1 cellular context compared by ENCODE assay signal in the genomic region with DNA sequence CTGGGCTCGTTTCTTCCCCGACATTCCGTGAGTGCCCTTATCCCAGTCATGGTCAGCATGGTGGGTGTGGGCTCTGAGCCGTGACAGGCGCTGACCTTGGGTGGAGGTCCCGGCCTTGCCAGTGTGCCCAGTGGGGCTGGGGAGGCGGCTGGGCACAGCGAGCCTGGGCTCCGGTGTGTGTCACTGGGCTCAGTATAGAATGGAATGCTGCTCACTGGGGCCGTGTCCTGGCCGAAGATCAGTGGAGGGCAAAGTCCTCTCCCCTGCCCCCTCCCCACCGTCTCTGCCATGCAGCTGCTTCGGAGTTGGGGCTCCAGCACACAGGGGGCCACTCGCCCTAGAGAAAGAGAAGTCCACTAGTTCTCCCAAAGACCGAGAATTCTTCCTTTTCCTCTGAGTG.
A peak's percentile ranks its signal among the peaks of the same experiment; 100 is the strongest.
TF ChIP-seq lines count a peak whose summit lies in the region.

No MANE protein-coding gene starts in this region.

TF ChIP-seq in HepG2, 621 proteins besides CTCF, POLR2A, EP300 and RAD21 (continued from another document and continues in another):
- 0 out of 2 replicates have a peak, but pooled peaks have one; percentile 27 for TF ChIP-seq MAZ (IDR thresholded peaks at IDR 0.05; ENCODE audit: borderline replicate concordance, low read depth, low read length)
- TF ChIP-seq MAZ (CRISPR knock-in tag; IDR thresholded peaks at IDR 0.05; ENCODE audit: low read depth): no peak
- 0 out of 2 replicates have a peak, but pooled peaks have one; percentile 25 for TF ChIP-seq HOXA3 (CRISPR knock-in tag; IDR thresholded peaks at IDR 0.05)
- TF ChIP-seq, protein P1, sequence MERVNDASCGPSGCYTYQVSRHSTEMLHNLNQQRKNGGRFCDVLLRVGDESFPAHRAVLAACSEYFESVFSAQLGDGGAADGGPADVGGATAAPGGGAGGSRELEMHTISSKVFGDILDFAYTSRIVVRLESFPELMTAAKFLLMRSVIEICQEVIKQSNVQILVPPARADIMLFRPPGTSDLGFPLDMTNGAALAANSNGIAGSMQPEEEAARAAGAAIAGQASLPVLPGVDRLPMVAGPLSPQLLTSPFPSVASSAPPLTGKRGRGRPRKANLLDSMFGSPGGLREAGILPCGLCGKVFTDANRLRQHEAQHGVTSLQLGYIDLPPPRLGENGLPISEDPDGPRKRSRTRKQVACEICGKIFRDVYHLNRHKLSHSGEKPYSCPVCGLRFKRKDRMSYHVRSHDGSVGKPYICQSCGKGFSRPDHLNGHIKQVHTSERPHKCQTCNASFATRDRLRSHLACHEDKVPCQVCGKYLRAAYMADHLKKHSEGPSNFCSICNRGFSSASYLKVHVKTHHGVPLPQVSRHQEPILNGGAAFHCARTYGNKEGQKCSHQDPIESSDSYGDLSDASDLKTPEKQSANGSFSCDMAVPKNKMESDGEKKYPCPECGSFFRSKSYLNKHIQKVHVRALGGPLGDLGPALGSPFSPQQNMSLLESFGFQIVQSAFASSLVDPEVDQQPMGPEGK (CRISPR knock-in tag; IDR thresholded peaks at IDR 0.05): peak; percentile 83
- no peak for TF ChIP-seq ZSCAN25 (CRISPR knock-in tag; IDR thresholded peaks at IDR 0.05)
- TF ChIP-seq ZNF670 (CRISPR knock-in tag; IDR thresholded peaks at IDR 0.05; ENCODE audit: borderline replicate concordance): no peak
- TF ChIP-seq SOX6 (IDR thresholded peaks at IDR 0.05): no peak
- TF ChIP-seq SOX6 (CRISPR knock-in tag; IDR thresholded peaks at IDR 0.05): peak; percentile 29; the same call in 1 of the 2 replicates
- TF ChIP-seq SALL1 (CRISPR knock-in tag; IDR thresholded peaks at IDR 0.05): peak; percentile 54; the same call in 1 of the 2 replicates
- 0 out of 2 replicates have a peak, but pooled peaks have one; percentile 24 for TF ChIP-seq RXRA (CRISPR knock-in tag; IDR thresholded peaks at IDR 0.05)
- TF ChIP-seq GATAD2A (CRISPR knock-in tag; IDR thresholded peaks at IDR 0.05): peak; percentile 53; the same call in 1 of the 2 replicates
- TF ChIP-seq FOXA1 (IDR thresholded peaks at IDR 0.05): no peak
- no peak for TF ChIP-seq FOXA1 (CRISPR knock-in tag; IDR thresholded peaks at IDR 0.05)
- TF ChIP-seq, protein P2, sequence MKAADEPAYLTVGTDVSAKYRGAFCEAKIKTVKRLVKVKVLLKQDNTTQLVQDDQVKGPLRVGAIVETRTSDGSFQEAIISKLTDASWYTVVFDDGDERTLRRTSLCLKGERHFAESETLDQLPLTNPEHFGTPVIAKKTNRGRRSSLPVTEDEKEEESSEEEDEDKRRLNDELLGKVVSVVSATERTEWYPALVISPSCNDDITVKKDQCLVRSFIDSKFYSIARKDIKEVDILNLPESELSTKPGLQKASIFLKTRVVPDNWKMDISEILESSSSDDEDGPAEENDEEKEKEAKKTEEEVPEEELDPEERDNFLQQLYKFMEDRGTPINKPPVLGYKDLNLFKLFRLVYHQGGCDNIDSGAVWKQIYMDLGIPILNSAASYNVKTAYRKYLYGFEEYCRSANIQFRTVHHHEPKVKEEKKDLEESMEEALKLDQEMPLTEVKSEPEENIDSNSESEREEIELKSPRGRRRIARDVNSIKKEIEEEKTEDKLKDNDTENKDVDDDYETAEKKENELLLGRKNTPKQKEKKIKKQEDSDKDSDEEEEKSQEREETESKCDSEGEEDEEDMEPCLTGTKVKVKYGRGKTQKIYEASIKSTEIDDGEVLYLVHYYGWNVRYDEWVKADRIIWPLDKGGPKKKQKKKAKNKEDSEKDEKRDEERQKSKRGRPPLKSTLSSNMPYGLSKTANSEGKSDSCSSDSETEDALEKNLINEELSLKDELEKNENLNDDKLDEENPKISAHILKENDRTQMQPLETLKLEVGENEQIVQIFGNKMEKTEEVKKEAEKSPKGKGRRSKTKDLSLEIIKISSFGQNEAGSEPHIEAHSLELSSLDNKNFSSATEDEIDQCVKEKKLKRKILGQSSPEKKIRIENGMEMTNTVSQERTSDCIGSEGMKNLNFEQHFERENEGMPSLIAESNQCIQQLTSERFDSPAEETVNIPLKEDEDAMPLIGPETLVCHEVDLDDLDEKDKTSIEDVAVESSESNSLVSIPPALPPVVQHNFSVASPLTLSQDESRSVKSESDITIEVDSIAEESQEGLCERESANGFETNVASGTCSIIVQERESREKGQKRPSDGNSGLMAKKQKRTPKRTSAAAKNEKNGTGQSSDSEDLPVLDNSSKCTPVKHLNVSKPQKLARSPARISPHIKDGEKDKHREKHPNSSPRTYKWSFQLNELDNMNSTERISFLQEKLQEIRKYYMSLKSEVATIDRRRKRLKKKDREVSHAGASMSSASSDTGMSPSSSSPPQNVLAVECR (CRISPR knock-in tag; IDR thresholded peaks at IDR 0.05; ENCODE audit: borderline replicate concordance): peak; percentile 17; the same call in 1 of the 2 replicates
- TF ChIP-seq TEAD3 (CRISPR knock-in tag; optimal IDR thresholded peaks at IDR 0.05; ENCODE audit: borderline replicate concordance): peak; percentile 66
- TF ChIP-seq, protein P3, sequence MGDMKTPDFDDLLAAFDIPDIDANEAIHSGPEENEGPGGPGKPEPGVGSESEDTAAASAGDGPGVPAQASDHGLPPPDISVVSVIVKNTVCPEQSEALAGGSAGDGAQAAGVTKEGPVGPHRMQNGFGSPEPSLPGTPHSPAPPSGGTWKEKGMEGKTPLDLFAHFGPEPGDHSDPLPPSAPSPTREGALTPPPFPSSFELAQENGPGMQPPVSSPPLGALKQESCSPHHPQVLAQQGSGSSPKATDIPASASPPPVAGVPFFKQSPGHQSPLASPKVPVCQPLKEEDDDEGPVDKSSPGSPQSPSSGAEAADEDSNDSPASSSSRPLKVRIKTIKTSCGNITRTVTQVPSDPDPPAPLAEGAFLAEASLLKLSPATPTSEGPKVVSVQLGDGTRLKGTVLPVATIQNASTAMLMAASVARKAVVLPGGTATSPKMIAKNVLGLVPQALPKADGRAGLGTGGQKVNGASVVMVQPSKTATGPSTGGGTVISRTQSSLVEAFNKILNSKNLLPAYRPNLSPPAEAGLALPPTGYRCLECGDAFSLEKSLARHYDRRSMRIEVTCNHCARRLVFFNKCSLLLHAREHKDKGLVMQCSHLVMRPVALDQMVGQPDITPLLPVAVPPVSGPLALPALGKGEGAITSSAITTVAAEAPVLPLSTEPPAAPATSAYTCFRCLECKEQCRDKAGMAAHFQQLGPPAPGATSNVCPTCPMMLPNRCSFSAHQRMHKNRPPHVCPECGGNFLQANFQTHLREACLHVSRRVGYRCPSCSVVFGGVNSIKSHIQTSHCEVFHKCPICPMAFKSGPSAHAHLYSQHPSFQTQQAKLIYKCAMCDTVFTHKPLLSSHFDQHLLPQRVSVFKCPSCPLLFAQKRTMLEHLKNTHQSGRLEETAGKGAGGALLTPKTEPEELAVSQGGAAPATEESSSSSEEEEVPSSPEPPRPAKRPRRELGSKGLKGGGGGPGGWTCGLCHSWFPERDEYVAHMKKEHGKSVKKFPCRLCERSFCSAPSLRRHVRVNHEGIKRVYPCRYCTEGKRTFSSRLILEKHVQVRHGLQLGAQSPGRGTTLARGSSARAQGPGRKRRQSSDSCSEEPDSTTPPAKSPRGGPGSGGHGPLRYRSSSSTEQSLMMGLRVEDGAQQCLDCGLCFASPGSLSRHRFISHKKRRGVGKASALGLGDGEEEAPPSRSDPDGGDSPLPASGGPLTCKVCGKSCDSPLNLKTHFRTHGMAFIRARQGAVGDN (CRISPR knock-in tag; IDR thresholded peaks at IDR 0.05): peak; percentile 77
- TF ChIP-seq, protein P4, sequence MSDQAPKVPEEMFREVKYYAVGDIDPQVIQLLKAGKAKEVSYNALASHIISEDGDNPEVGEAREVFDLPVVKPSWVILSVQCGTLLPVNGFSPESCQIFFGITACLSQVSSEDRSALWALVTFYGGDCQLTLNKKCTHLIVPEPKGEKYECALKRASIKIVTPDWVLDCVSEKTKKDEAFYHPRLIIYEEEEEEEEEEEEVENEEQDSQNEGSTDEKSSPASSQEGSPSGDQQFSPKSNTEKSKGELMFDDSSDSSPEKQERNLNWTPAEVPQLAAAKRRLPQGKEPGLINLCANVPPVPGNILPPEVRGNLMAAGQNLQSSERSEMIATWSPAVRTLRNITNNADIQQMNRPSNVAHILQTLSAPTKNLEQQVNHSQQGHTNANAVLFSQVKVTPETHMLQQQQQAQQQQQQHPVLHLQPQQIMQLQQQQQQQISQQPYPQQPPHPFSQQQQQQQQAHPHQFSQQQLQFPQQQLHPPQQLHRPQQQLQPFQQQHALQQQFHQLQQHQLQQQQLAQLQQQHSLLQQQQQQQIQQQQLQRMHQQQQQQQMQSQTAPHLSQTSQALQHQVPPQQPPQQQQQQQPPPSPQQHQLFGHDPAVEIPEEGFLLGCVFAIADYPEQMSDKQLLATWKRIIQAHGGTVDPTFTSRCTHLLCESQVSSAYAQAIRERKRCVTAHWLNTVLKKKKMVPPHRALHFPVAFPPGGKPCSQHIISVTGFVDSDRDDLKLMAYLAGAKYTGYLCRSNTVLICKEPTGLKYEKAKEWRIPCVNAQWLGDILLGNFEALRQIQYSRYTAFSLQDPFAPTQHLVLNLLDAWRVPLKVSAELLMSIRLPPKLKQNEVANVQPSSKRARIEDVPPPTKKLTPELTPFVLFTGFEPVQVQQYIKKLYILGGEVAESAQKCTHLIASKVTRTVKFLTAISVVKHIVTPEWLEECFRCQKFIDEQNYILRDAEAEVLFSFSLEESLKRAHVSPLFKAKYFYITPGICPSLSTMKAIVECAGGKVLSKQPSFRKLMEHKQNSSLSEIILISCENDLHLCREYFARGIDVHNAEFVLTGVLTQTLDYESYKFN (CRISPR knock-in tag; conservative IDR thresholded peaks at IDR 0.05): peak; percentile 57
- TF ChIP-seq ZNF563 (CRISPR knock-in tag; IDR thresholded peaks at IDR 0.05): no peak
- TF ChIP-seq HNRNPLL (IDR thresholded peaks at IDR 0.05; ENCODE audit: low read depth, low read length, poor library complexity, severe bottlenecking): peak; percentile 16
- TF ChIP-seq LCORL (IDR thresholded peaks at IDR 0.05): no peak
- TF ChIP-seq LCORL (CRISPR knock-in tag; IDR thresholded peaks at IDR 0.05): 0 out of 2 replicates have a peak, but pooled peaks have one; percentile 15
- TF ChIP-seq, protein P5, sequence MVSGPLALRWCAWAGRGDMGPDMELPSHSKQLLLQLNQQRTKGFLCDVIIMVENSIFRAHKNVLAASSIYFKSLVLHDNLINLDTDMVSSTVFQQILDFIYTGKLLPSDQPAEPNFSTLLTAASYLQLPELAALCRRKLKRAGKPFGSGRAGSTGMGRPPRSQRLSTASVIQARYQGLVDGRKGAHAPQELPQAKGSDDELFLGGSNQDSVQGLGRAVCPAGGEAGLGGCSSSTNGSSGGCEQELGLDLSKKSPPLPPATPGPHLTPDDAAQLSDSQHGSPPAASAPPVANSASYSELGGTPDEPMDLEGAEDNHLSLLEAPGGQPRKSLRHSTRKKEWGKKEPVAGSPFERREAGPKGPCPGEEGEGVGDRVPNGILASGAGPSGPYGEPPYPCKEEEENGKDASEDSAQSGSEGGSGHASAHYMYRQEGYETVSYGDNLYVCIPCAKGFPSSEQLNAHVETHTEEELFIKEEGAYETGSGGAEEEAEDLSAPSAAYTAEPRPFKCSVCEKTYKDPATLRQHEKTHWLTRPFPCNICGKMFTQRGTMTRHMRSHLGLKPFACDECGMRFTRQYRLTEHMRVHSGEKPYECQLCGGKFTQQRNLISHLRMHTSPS (CRISPR knock-in tag; IDR thresholded peaks at IDR 0.05; ENCODE audit: low read depth): peak; percentile 99
- peak; percentile 75; the same call in 1 of the 2 replicates for TF ChIP-seq ZBTB7A (CRISPR knock-in tag; IDR thresholded peaks at IDR 0.05)
- TF ChIP-seq KLF11 (CRISPR knock-in tag; IDR thresholded peaks at IDR 0.05): no peak
- TF ChIP-seq MYC (CRISPR knock-in tag; IDR thresholded peaks at IDR 0.05; ENCODE audit: borderline replicate concordance): peak; percentile 42; the same call in 1 of the 2 replicates
- TF ChIP-seq MTA1 (CRISPR knock-in tag; IDR thresholded peaks at IDR 0.05; ENCODE audit: borderline replicate concordance): 0 out of 2 replicates have a peak, but pooled peaks have one; percentile 38
- 0 out of 2 replicates have a peak, but pooled peaks have one; percentile 17 for TF ChIP-seq SAP130 (CRISPR knock-in tag; IDR thresholded peaks at IDR 0.05; ENCODE audit: low read depth)
- peak; percentile 56; the same call in 1 of the 2 replicates for TF ChIP-seq ZNF292 (CRISPR knock-in tag; IDR thresholded peaks at IDR 0.05; ENCODE audit: borderline replicate concordance, low read depth)
- peak; percentile 39 for TF ChIP-seq XRCC5 (optimal IDR thresholded peaks at IDR 0.05; ENCODE audit: low read length)
- TF ChIP-seq RARA (CRISPR knock-in tag; IDR thresholded peaks at IDR 0.05): no peak
- TF ChIP-seq PPARG (CRISPR knock-in tag; conservative IDR thresholded peaks at IDR 0.05): no peak
- peak; percentile 43; the same call in 1 of the 2 replicates for TF ChIP-seq HDAC2 (CRISPR knock-in tag; IDR thresholded peaks at IDR 0.05)
- TF ChIP-seq ZNF264 (CRISPR knock-in tag; IDR thresholded peaks at IDR 0.05): peak; percentile 73
- TF ChIP-seq POGZ (CRISPR knock-in tag; IDR thresholded peaks at IDR 0.05): peak; percentile 38; the same call in 1 of the 2 replicates
- TF ChIP-seq, protein P6, sequence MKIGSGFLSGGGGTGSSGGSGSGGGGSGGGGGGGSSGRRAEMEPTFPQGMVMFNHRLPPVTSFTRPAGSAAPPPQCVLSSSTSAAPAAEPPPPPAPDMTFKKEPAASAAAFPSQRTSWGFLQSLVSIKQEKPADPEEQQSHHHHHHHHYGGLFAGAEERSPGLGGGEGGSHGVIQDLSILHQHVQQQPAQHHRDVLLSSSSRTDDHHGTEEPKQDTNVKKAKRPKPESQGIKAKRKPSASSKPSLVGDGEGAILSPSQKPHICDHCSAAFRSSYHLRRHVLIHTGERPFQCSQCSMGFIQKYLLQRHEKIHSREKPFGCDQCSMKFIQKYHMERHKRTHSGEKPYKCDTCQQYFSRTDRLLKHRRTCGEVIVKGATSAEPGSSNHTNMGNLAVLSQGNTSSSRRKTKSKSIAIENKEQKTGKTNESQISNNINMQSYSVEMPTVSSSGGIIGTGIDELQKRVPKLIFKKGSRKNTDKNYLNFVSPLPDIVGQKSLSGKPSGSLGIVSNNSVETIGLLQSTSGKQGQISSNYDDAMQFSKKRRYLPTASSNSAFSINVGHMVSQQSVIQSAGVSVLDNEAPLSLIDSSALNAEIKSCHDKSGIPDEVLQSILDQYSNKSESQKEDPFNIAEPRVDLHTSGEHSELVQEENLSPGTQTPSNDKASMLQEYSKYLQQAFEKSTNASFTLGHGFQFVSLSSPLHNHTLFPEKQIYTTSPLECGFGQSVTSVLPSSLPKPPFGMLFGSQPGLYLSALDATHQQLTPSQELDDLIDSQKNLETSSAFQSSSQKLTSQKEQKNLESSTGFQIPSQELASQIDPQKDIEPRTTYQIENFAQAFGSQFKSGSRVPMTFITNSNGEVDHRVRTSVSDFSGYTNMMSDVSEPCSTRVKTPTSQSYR (CRISPR knock-in tag; IDR thresholded peaks at IDR 0.05; ENCODE audit: borderline replicate concordance): peak; percentile 83
- TF ChIP-seq NR2F2 (IDR thresholded peaks at IDR 0.05; ENCODE audit: borderline replicate concordance, low read depth): no peak
- no peak for TF ChIP-seq SUZ12 (IDR thresholded peaks at IDR 0.05; ENCODE audit: low read depth, low read length)
